In the genomic region with DNA sequence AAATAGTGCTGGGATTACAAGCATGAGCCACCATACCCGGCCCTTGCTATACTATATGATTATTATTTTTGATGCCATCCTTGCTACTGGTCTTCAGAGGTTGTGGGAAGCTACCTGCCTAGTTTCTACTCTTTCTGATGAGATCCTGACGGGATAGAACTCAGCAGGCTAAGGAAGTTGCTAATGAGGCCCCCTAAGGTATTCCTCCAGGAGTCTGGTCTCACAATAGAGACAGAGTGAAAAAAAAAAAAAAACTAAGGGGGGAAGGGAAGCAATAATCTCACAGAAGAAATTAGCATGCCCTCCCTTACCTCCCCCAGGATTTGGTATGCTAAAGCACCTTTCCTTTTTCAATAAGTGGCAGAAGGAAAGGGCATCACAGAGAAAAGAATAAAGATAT, we compare ENCODE assay signal across 16 cellular contexts.
"Had no signal": no experiment of that assay in that cellular context is flagged by ENCODE, and none has a peak within 500 bp of the region (broad histone marks: within the 10 kb centered on the region; RNA-seq: fewer than 3 reads in every experiment).

No MANE protein-coding gene starts in this region.

- DNase-seq: activated CD4-positive, alpha-beta memory T cell treated with anti-CD3 and anti-CD28 coated beads, Interleukin-2, amount 10 ng/mL, durations not matched to agents 7 days and 5 days; activated CD4-positive, alpha-beta T cell treated with anti-CD3 and anti-CD28 coated beads for 4 hours; activated CD8-positive, alpha-beta memory T cell treated with anti-CD3 and anti-CD28 coated beads, Interleukin-2, amount 10 ng/mL, durations not matched to agents 7 days and 5 days; activated naive CD4-positive, alpha-beta T cell treated with Interleukin-2 at 50 U/mL for 16 hours; activated naive CD8-positive, alpha-beta T cell treated with anti-CD3 and anti-CD28 coated beads, Interleukin-2, amount 10 ng/mL, durations not matched to agents 7 days and 5 days; caudate nucleus; effector memory CD8-positive, alpha-beta T cell; naive thymus-derived CD8-positive, alpha-beta T cell; stimulated activated CD8-positive, alpha-beta memory T cell treated with anti-CD3 and anti-CD28 coated beads, Interleukin-4, amount 100 ng/mL, for 48 hours; stimulated activated naive CD4-positive, alpha-beta T cell treated with Interleukin-2 at 50 U/mL for 16 hours; thyroid gland had no signal

- H3K4me3 Mint-ChIP-seq: activated CD4-positive, alpha-beta memory T cell treated with anti-CD3 and anti-CD28 coated beads, Interleukin-2, amount 10 ng/mL, durations not matched to agents 7 days and 5 days; activated CD8-positive, alpha-beta memory T cell treated with anti-CD3 and anti-CD28 coated beads, Interleukin-2, amount 10 ng/mL, durations not matched to agents 7 days and 5 days; activated naive CD8-positive, alpha-beta T cell treated with anti-CD3 and anti-CD28 coated beads, Interleukin-2, amount 10 ng/mL, durations not matched to agents 7 days and 5 days; brain; effector memory CD8-positive, alpha-beta T cell; memory B cell; naive thymus-derived CD8-positive, alpha-beta T cell; T-helper 2 cell treated with Interferon-gamma antibody and Interleukin-4, amounts not matched to agents 5 μg/mL and 100 μg/mL, for 36 hours had no signal

- H3K27ac Mint-ChIP-seq: activated CD4-positive, alpha-beta memory T cell treated with anti-CD3 and anti-CD28 coated beads, Interleukin-2, amount 10 ng/mL, durations not matched to agents 7 days and 5 days; activated CD8-positive, alpha-beta memory T cell treated with anti-CD3 and anti-CD28 coated beads, Interleukin-2, amount 10 ng/mL, durations not matched to agents 7 days and 5 days; activated naive CD8-positive, alpha-beta T cell treated with anti-CD3 and anti-CD28 coated beads, Interleukin-2, amount 10 ng/mL, durations not matched to agents 7 days and 5 days; activated T-helper 2 cell treated with anti-CD3 and anti-CD28 coated beads, Interferon-gamma antibody, Interleukin-2, Interleukin-4, amounts not matched to agents 10 μg/mL and 5 μg/mL and 100 μg/mL, durations not matched to agents 14 hours and 24 hours and 36 hours; brain; effector memory CD8-positive, alpha-beta T cell; memory B cell; T-helper 2 cell treated with Interferon-gamma antibody and Interleukin-4, amounts not matched to agents 5 μg/mL and 100 μg/mL, for 36 hours had no signal

- H3K9me3 ChIP-seq: thyroid gland had no signal

- H3K27ac ChIP-seq: parathyroid adenoma, thyroid gland had no signal

- H3K9ac ChIP-seq: parathyroid adenoma had no signal

- ATAC-seq: activated CD8-positive, alpha-beta memory T cell treated with anti-CD3 and anti-CD28 coated beads, Interleukin-2, amount 10 ng/mL, durations not matched to agents 7 days and 5 days; effector memory CD8-positive, alpha-beta T cell; naive thymus-derived CD8-positive, alpha-beta T cell had no signal

- H3K27me3 ChIP-seq: thyroid gland had no signal

- H3K27me3 Mint-ChIP-seq: activated CD4-positive, alpha-beta memory T cell treated with anti-CD3 and anti-CD28 coated beads, Interleukin-2, amount 10 ng/mL, durations not matched to agents 7 days and 5 days; activated CD8-positive, alpha-beta memory T cell treated with anti-CD3 and anti-CD28 coated beads, Interleukin-2, amount 10 ng/mL, durations not matched to agents 7 days and 5 days; activated naive CD8-positive, alpha-beta T cell treated with anti-CD3 and anti-CD28 coated beads, Interleukin-2, amount 10 ng/mL, durations not matched to agents 7 days and 5 days; brain; effector memory CD8-positive, alpha-beta T cell; memory B cell; naive thymus-derived CD8-positive, alpha-beta T cell had no signal

- H3K9me3 Mint-ChIP-seq: activated CD4-positive, alpha-beta memory T cell treated with anti-CD3 and anti-CD28 coated beads, Interleukin-2, amount 10 ng/mL, durations not matched to agents 7 days and 5 days; activated naive CD8-positive, alpha-beta T cell treated with anti-CD3 and anti-CD28 coated beads, Interleukin-2, amount 10 ng/mL, durations not matched to agents 7 days and 5 days; activated T-helper 2 cell treated with anti-CD3 and anti-CD28 coated beads, Interferon-gamma antibody, Interleukin-2, Interleukin-4, amounts not matched to agents 10 μg/mL and 5 μg/mL and 100 μg/mL, durations not matched to agents 14 hours and 24 hours and 36 hours; brain; effector memory CD8-positive, alpha-beta T cell; memory B cell; naive thymus-derived CD8-positive, alpha-beta T cell; T-helper 2 cell treated with Interferon-gamma antibody and Interleukin-4, amounts not matched to agents 5 μg/mL and 100 μg/mL, for 36 hours had no signal

- H3K4me1 ChIP-seq: parathyroid adenoma had no signal

- H3K4me3 ChIP-seq: thyroid gland had no signal
